In genomic region chr2:238174291-238174690, GRCh38 we compare ENCODE assay signal across 24 cellular contexts. TPM values are rescaled to one million over a fixed set of nuclear protein-coding genes. Genes with fewer than 3 reads are reported as not detected.
"Had no signal": no experiment of that assay in that cellular context is flagged by ENCODE, and none has a peak within 500 bp of the region (broad histone marks: within the 10 kb centered on the region; RNA-seq: fewer than 3 reads in every experiment).

No MANE protein-coding gene starts in this region.

- ATAC-seq: activated CD8-positive, alpha-beta T cell treated with anti-CD3 and anti-CD28 coated beads, Interleukin-2, amount 10 ng/mL, durations not matched to agents 7 days and 5 days; PC-3; T-cell had no signal

- H3K9me3 ChIP-seq: adrenal gland, MG63 had no signal

- H3K4me2 ChIP-seq: KMS-11 had no signal

- DNase-seq: activated CD4-positive, alpha-beta T cell treated with anti-CD3 and anti-CD28 coated beads, Interleukin-2, amount 10 ng/mL, durations not matched to agents 7 days and 5 days; activated CD4-positive, CD25-positive, alpha-beta regulatory T cell; activated CD8-positive, alpha-beta memory T cell treated with anti-CD3 and anti-CD28 coated beads, Interleukin-2, amount 50 U/mL, for 48 hours; activated CD8-positive, alpha-beta T cell treated with anti-CD3 and anti-CD28 coated beads, Interleukin-2, amount 10 ng/mL, durations not matched to agents 7 days and 5 days; activated naive CD4-positive, alpha-beta T cell treated with anti-CD3 and anti-CD28 coated beads, Interleukin-2, amount 50 U/mL, for 16 hours; activated naive CD8-positive, alpha-beta T cell treated with anti-CD3 and anti-CD28 coated beads, Interleukin-2, amount 10 ng/mL, durations not matched to agents 7 days and 5 days; activated T-cell treated with anti-CD3 and anti-CD28 coated beads, Interleukin-2, amount 50 U/mL, for 1 hour; adrenal gland; anterior cingulate cortex; caudate nucleus; MG63; MV-4-11; NCI-H1092 treated with DMSO at 0.1 percent for 48 hours; NCI-H1417 treated with DMSO at 0.1 percent for 48 hours; NCI-H1694; NCI-H2107; NCI-H2171 treated with DMSO at 0.1 percent for 48 hours; PC-3; T-cell; T-helper 2 cell; T1000 had no signal

- H3K27ac ChIP-seq: adrenal gland, KMS-11 had no signal

- H3K4me3 ChIP-seq: adrenal gland, MG63 had no signal

- H3K9ac ChIP-seq: KMS-11 had no signal

- H3K27me3 ChIP-seq: adrenal gland, MG63 had no signal

RNA-seq across cellular contexts. Expression of gene ERFE, which starts 15.5 kb away (rescaled TPM):
- total RNA-seq: activated CD4-positive, alpha-beta T cell treated with anti-CD3 and anti-CD28 coated beads, Interleukin-2, amount 10 ng/mL, durations not matched to agents 7 days and 5 days; T-cell had no signal

RNA-seq across cellular contexts. Expression of gene KLHL30, which starts 35.8 kb away (rescaled TPM):
- total RNA-seq: activated CD4-positive, alpha-beta T cell treated with anti-CD3 and anti-CD28 coated beads, Interleukin-2, amount 10 ng/mL, durations not matched to agents 7 days and 5 days; activated CD8-positive, alpha-beta T cell treated with anti-CD3 and anti-CD28 coated beads, Interleukin-2, amount 10 ng/mL, durations not matched to agents 7 days and 5 days; activated naive CD8-positive, alpha-beta T cell treated with anti-CD3 and anti-CD28 coated beads, Interleukin-2, amount 10 ng/mL, durations not matched to agents 7 days and 5 days; cerebellum; PC-3; SK-MEL-5; T-cell had no signal
